27 cellular contexts compared by ENCODE assay signal in genomic region chr2:176885661-176886060, GRCh38.
DNase-seq lines count a peak whose midpoint lies in the region; ATAC-seq, FAIRE-seq and TF ChIP-seq lines count a peak whose summit lies in the region.
"Had no signal": no experiment of that assay in that cellular context is flagged by ENCODE, and none has a peak within 500 bp of the region (broad histone marks: within the 10 kb centered on the region; RNA-seq: fewer than 3 reads in every experiment).

No MANE protein-coding gene starts in this region.

- BruUV-seq in K562 (replicated peaks; lab: Mats Ljungman, UMichigan) = no TSS peak

- H3K27ac ChIP-seq in HEK293 (ENCODE audit: extremely low read depth, low read depth, low read length) = no peak overlapping the region
- no peak overlapping the region for H3K27ac ChIP-seq in K562 (ENCODE audit: extremely low read depth, low read depth, low read length)
- no peak overlapping the region for H3K27ac ChIP-seq in Karpas-422 (ENCODE audit: low read length)
- no peak overlapping the region for H3K27ac ChIP-seq in gastrocnemius medialis
- H3K27ac ChIP-seq: A549; BLaER1 treated with 17β-estradiol and CSF1 and Interleukin-3, amounts not matched to agents 10 nM and 100 nM; HL-60; Peyer's patch; SK-N-MC had no signal

- no peak overlapping the region for H3K4me3 Mint-ChIP-seq in neural crest cell
- H3K4me3 Mint-ChIP-seq: CD4-positive, alpha-beta T cell; IgD-negative memory B cell had no signal

- no peaks in the 10 kb centered on the region for H3K9me1 ChIP-seq in K562 (ENCODE audit: control insufficient read depth, insufficient read depth, low read length)

- H3K27me3 Mint-ChIP-seq in neural crest cell (ENCODE audit: low read depth) = no peaks in the 10 kb centered on the region
- H3K27me3 Mint-ChIP-seq: CD4-positive, alpha-beta T cell had no signal

- no peaks in the 10 kb centered on the region for H3K36me3 Mint-ChIP-seq in neural crest cell (ENCODE audit: low read depth)
- H3K36me3 Mint-ChIP-seq: IgD-negative memory B cell had no signal

- no peak overlapping the region for H3K4me3 ChIP-seq in HEK293 (ENCODE audit: low read depth, low read length)
- no peak overlapping the region for H3K4me3 ChIP-seq in K562
- no peak overlapping the region for H3K4me3 ChIP-seq in Karpas-422 (ENCODE audit: low read length)
- no peak overlapping the region for H3K4me3 ChIP-seq in gastrocnemius medialis
- H3K4me3 ChIP-seq: A549; BLaER1 treated with 17β-estradiol and CSF1 and Interleukin-3, amounts not matched to agents 10 nM and 100 nM; Peyer's patch; SK-N-MC had no signal

- intact Hi-C loops in K562 (cut with micrococcal nuclease) (no loop called here), gastrocnemius medialis (cut with DNase I; ENCODE audit: low total_unique reads) (no loop called here)

- H3K9me3 Mint-ChIP-seq in neural crest cell = peaks cover 2% of the 10 kb centered on the region
- H3K9me3 Mint-ChIP-seq: CD4-positive, alpha-beta T cell had no signal

- TF ChIP-seq POLR2A in K562 (conservative IDR thresholded peaks at IDR 0.05) (no peak), gastrocnemius medialis (IDR thresholded peaks at IDR 0.05) (no peak)

- TF ChIP-seq EP300 in K562 (IDR thresholded peaks at IDR 0.05; ENCODE audit: low read length) = no peak

- POLR2A ChIA-PET in HEK293 (lab: Yijun Ruan, JAX) = no interaction called here
- POLR2A ChIA-PET in K562 (lab: Yijun Ruan, JAX) = no interaction called here

- H3K4me1 Mint-ChIP-seq in neural crest cell = peaks cover under 1% of the 10 kb centered on the region
- H3K4me1 Mint-ChIP-seq: IgD-negative memory B cell had no signal

- H3K4me1 ChIP-seq in HEK293 (ENCODE audit: control insufficient read depth, insufficient read depth, low read length) = no peaks in the 10 kb centered on the region; the same call in 1 of the 2 replicates
- H3K4me1 ChIP-seq in K562 (replicated peaks in 1 of 2; ENCODE audit: control insufficient read depth in 2 of 2, insufficient read depth in 2 of 2, low read length in 2 of 2) = no peaks in the 10 kb centered on the region
- no peaks in the 10 kb centered on the region for H3K4me1 ChIP-seq in Karpas-422 (ENCODE audit: low read length)
- no peaks in the 10 kb centered on the region for H3K4me1 ChIP-seq in gastrocnemius medialis
- H3K4me1 ChIP-seq: A549; BLaER1 treated with 17β-estradiol and CSF1 and Interleukin-3, amounts not matched to agents 10 nM and 100 nM; Peyer's patch had no signal

- DNase-seq in NCI-H345 (lab: John Stamatoyannopoulos, UW) (peak; percentile 11), K562 (ENCODE audit: extremely low read depth in 1 of 4, low spot score in 3 of 4) (no peak), neural crest cell (ENCODE audit: low read depth, low spot score) (no peak), Karpas-422 (no peak), GM13977 (ENCODE audit: low spot score) (no peak), gastrocnemius medialis (no peak)
- DNase-seq: AML-193; CD4-positive, alpha-beta T cell; DMS53; HCEC 1CT; MV-4-11; NCI-H1105; NCI-H1436 treated with DMSO at 0.1 percent for 48 hours; NCI-H2081 treated with DMSO at 0.1 percent for 48 hours; NCI-H446 treated with DMSO at 0.1 percent for 48 hours; NCI-H526; Peyer's patch; SIG-M5 had no signal

- TF ChIP-seq CTCF in HEK293 (tag by site-specific recombination; IDR thresholded peaks at IDR 0.05) = no peak
- TF ChIP-seq CTCF in K562 (IDR thresholded peaks at IDR 0.05 in 2 of 3, conservative IDR thresholded peaks at IDR 0.05 in 1 of 3; ENCODE audit: insufficient read depth in 2 of 3, low read depth in 1 of 3, low read length in 3 of 3) = no peak
- no peak for TF ChIP-seq CTCF in neural crest cell (conservative IDR thresholded peaks at IDR 0.05)
- TF ChIP-seq CTCF in GM13977 (IDR thresholded peaks at IDR 0.05; ENCODE audit: extremely low read depth, insufficient read depth, missing control alignments) = no peak
- no peak for TF ChIP-seq CTCF in gastrocnemius medialis (IDR thresholded peaks at IDR 0.05 in 4 of 5, conservative IDR thresholded peaks at IDR 0.05 in 1 of 5)

- no peaks in the 10 kb centered on the region for H4K20me1 ChIP-seq in K562 (replicated peaks; ENCODE audit: control insufficient read depth, insufficient read depth, low read length)
- H4K20me1 ChIP-seq in Karpas-422 (ENCODE audit: insufficient read depth, low read depth, low read length) = no peaks in the 10 kb centered on the region
- H4K20me1 ChIP-seq: BLaER1 treated with 17β-estradiol and CSF1 and Interleukin-3, amounts not matched to agents 10 nM and 100 nM had no signal

- TF ChIP-seq RAD21 in K562 (CRISPR knock-in tag; conservative IDR thresholded peaks at IDR 0.05 in 1 of 2, IDR thresholded peaks at IDR 0.05 in 1 of 2) = no peak

- H3K27me3 ChIP-seq in K562 (ENCODE audit: control insufficient read depth in 2 of 2, insufficient read depth in 2 of 2, low read length in 2 of 2) = no peaks in the 10 kb centered on the region; a peak in 1 of 5 replicates
- peaks cover 3% of the 10 kb centered on the region; the same call in 1 of the 2 replicates for H3K27me3 ChIP-seq in Karpas-422 (ENCODE audit: low read length)
- H3K27me3 ChIP-seq in gastrocnemius medialis = no peaks in the 10 kb centered on the region
- H3K27me3 ChIP-seq: BLaER1 treated with 17β-estradiol and CSF1 and Interleukin-3, amounts not matched to agents 10 nM and 100 nM; Peyer's patch had no signal

- H3K4me2 ChIP-seq in K562 (ENCODE audit: insufficient read depth, low read length) (no peak overlapping the region), Karpas-422 (ENCODE audit: low read depth, low read length, poor library complexity, severe bottlenecking) (no peak overlapping the region)
- H3K4me2 ChIP-seq: A549; BLaER1 treated with 17β-estradiol and CSF1 and Interleukin-3, amounts not matched to agents 10 nM and 100 nM had no signal

- in situ Hi-C loops in K562 (cut with MboI) (no loop called here), GM13977 (cut with MboI; ENCODE audit: low pct_unique_long_range_greater_than_20kb, low sequenced_read_pairs, unreplicated experiment) (no loop called here), gastrocnemius medialis (cut with MboI; ENCODE audit: low sequenced_read_pairs in 4 of 4) (no loop called here)

- H3K79me2 ChIP-seq in K562 (ENCODE audit: control insufficient read depth, insufficient read depth, low read length) (no peaks in the 10 kb centered on the region), Karpas-422 (ENCODE audit: low read length) (no peaks in the 10 kb centered on the region)

- peak; percentile 52 for FAIRE-seq in K562 (lab: Jason Lieb, UNC)
- FAIRE-seq: A549, D721Med, G401.6, H1 had no signal

- no peaks in the 10 kb centered on the region for H3K9me2 ChIP-seq in Karpas-422 (replicated peaks; ENCODE audit: insufficient read depth, low read length)

- H3K27ac Mint-ChIP-seq in neural crest cell (ENCODE audit: unreplicated experiment) = peak overlapping the region; percentile 30
- H3K27ac Mint-ChIP-seq: CD4-positive, alpha-beta T cell; IgD-negative memory B cell had no signal

- H3K36me3 ChIP-seq in HEK293 (ENCODE audit: control insufficient read depth in 2 of 2, insufficient read depth in 1 of 2, low read length in 2 of 2) (no peaks in the 10 kb centered on the region), K562 (ENCODE audit: control insufficient read depth, insufficient read depth, low read length) (no peaks in the 10 kb centered on the region), Karpas-422 (ENCODE audit: insufficient read depth, low read length) (no peaks in the 10 kb centered on the region), gastrocnemius medialis (no peaks in the 10 kb centered on the region)
- H3K36me3 ChIP-seq: BLaER1 treated with 17β-estradiol and CSF1 and Interleukin-3, amounts not matched to agents 10 nM and 100 nM; Peyer's patch had no signal

- WGBS in K562 (ENCODE audit: insufficient coverage, low coverage, missing lambda C conversion rate) = 0% methylated on average over 2 of the region's 2 CpGs

- CTCF ChIA-PET in HEK293 (lab: Yijun Ruan, JAX) = no interaction called here
- CTCF ChIA-PET in K562 (lab: Yijun Ruan, JAX; ENCODE audit: low intra/inter-chr PET ratio) = no interaction called here

- H2AFZ ChIP-seq in K562 (ENCODE audit: low read depth, low read length) (no peak overlapping the region), Karpas-422 (ENCODE audit: low read length) (no peak overlapping the region)

- H3K9me3 ChIP-seq in HEK293 (ENCODE audit: control insufficient read depth, insufficient read depth, low read depth, low read length) (no peaks in the 10 kb centered on the region), K562 (replicated peaks; ENCODE audit: control insufficient read depth, insufficient read depth, low read depth, low read length) (no peaks in the 10 kb centered on the region), Karpas-422 (ENCODE audit: low read length) (no peaks in the 10 kb centered on the region), gastrocnemius medialis (no peaks in the 10 kb centered on the region)
- H3K9me3 ChIP-seq: A549; BLaER1 treated with 17β-estradiol and CSF1 and Interleukin-3, amounts not matched to agents 10 nM and 100 nM; Peyer's patch had no signal

- no peak overlapping the region for H3K9ac ChIP-seq in K562 (ENCODE audit: insufficient read depth in 1 of 2, low read depth in 2 of 2, low read length in 2 of 2)
- H3K9ac ChIP-seq in Karpas-422 (ENCODE audit: low read length) = no peak overlapping the region
- H3K9ac ChIP-seq: BLaER1 treated with 17β-estradiol and CSF1 and Interleukin-3, amounts not matched to agents 10 nM and 100 nM had no signal

- no peak for ATAC-seq in K562
- ATAC-seq in gastrocnemius medialis = no peak
- ATAC-seq: A549 had no signal

TF ChIP-seq in HEK293, 187 proteins besides CTCF, POLR2A, EP300 and RAD21:
- TF ChIP-seq ZNF112 (tag by site-specific recombination; IDR thresholded peaks at IDR 0.05) (no peak), ZEB2 (tag by site-specific recombination; IDR thresholded peaks at IDR 0.05) (no peak), ZNF664 (tag by site-specific recombination; IDR thresholded peaks at IDR 0.05) (peak; percentile 67), KLF7 (tag by site-specific recombination; IDR thresholded peaks at IDR 0.05; ENCODE audit: borderline replicate concordance) (no peak), ZNF350 (tag by site-specific recombination; IDR thresholded peaks at IDR 0.05) (no peak)
TF ChIP-seq in HEK293: peak in this region for 1.

TF ChIP-seq in K562, 482 proteins besides CTCF, POLR2A, EP300 and RAD21 (continues in another document):
- TF ChIP-seq MTF1 (CRISPR knock-in tag; IDR thresholded peaks at IDR 0.05; ENCODE audit: borderline replicate concordance) = no peak
- no peak for TF ChIP-seq ZSCAN29 (IDR thresholded peaks at IDR 0.05)
- TF ChIP-seq PHF20 (IDR thresholded peaks at IDR 0.05; ENCODE audit: partially characterized antibody) = no peak
- no peak for TF ChIP-seq GABPB2 (CRISPR knock-in tag; conservative IDR thresholded peaks at IDR 0.05)
- TF ChIP-seq ZNF124 (CRISPR knock-in tag; IDR thresholded peaks at IDR 0.05) = no peak
